In the genomic region with DNA sequence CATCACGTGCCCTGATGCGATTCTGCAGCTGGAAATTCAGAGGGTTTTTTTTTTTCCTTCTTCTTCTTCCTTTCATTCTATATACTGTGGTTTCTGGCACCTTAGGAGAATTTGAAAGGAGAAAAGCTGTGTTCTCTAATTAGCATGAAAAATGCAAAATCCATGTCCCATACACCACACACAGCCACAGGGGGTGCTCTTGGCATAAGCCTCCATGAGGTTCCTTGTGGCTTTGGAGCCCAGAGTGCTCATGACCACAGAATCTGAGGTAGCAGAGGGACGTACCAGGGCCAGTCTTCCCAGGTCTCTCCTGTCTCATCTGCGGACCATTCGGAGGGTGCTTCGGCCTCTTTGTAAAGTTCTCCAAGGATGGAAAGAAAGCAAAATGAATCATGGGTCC, we compare ENCODE assay signal across 10 cellular contexts.
DNase-seq lines count a peak whose midpoint lies in the region; TF ChIP-seq lines count a peak whose summit lies in the region.
"Had no signal": no experiment of that assay in that cellular context is flagged by ENCODE, and none has a peak within 500 bp of the region (broad histone marks: within the 10 kb centered on the region; RNA-seq: fewer than 3 reads in every experiment).

No MANE protein-coding gene starts in this region.

- no peak overlapping the region for H3K4me3 ChIP-seq in WI38 (ENCODE audit: low read depth, low read length)

- DNase-seq in Daoy (ENCODE audit: low read depth), result peak; percentile 52
- peak; percentile 41 for DNase-seq in HT-29 (ENCODE audit: low spot score)
- peak; percentile 16 for DNase-seq in kidney tubule cell (ENCODE audit: low spot score)
- DNase-seq in NCI-H128 (lab: John Stamatoyannopoulos, UW; ENCODE audit: unreplicated experiment), result no peak
- DNase-seq in stimulated activated CD4-positive, alpha-beta T cell treated with anti-CD3 and anti-CD28 coated beads, Interleukin-15, amount 100 ng/mL, for 24 hours, result no peak
- DNase-seq in posterior cingulate gyrus, result no peak
- no peak for DNase-seq in NCI-H2107 treated with DMSO at 0.1 percent for 48 hours (lab: John Stamatoyannopoulos, UW; ENCODE audit: unreplicated experiment)
- DNase-seq: activated CD4-positive, alpha-beta memory T cell treated with anti-CD3 and anti-CD28 coated beads, Interleukin-2, amount 10 ng/mL, durations not matched to agents 7 days and 5 days; activated naive CD4-positive, alpha-beta T cell had no signal

- TF ChIP-seq CTCF in WI38 (IDR thresholded peaks at IDR 0.05; ENCODE audit: low read depth, low read length), result peak; percentile 17; the same call in 1 of the 2 replicates

- intact Hi-C loops in posterior cingulate gyrus (cut with DNase I), result no loop called here

Comparison
In these comparisons a context has a peak if more than half of its experiments do, and no peak if none do; other contexts are left out.
1. DNase-seq: peak in Daoy (single experiment), HT-29 (single experiment) and kidney tubule cell (single experiment); none in NCI-H128 (single experiment), stimulated activated CD4-positive, alpha-beta T cell treated with anti-CD3 and anti-CD28 coated beads, Interleukin-15, amount 100 ng/mL, for 24 hours (single experiment), posterior cingulate gyrus (0 of 10) and NCI-H2107 treated with DMSO at 0.1 percent for 48 hours (single experiment).